Comparison of ENCODE assay signal across 27 cellular contexts in the genomic region with DNA sequence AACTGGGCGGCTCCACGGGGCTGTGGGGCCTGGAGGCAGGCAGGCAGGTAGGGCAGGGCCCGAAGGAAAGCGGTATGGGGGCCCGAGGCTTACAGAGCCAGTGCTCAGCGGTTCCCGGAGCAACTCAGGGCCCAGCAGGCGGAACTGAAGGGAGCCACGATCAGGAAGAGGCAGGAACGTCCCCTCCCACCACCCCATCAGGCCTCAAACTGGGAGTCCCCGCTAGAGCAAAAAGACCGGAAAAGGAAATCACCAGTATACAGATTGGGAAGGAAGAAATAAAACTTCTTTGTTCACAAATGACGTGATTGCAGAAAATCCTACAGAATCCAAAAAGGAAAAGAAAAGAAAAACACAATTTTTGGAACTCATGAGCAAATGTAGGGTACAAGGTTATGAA. TPM values are rescaled to one million over a fixed set of nuclear protein-coding genes. Genes with fewer than 3 reads are reported as not detected.
"Had no signal": no experiment of that assay in that cellular context is flagged by ENCODE, and none has a peak within 500 bp of the region (broad histone marks: within the 10 kb centered on the region; RNA-seq: fewer than 3 reads in every experiment).

No MANE protein-coding gene starts in this region.

- FAIRE-seq: colon, islet of Langerhans, pancreas, small intestine had no signal

- H3K36me3 ChIP-seq: esophagus muscularis mucosa, gastrocnemius medialis, heart right ventricle, pancreas, stomach, thoracic aorta, transverse colon had no signal

- H3K36me3 Mint-ChIP-seq: natural killer cell had no signal

- H3K4me3 ChIP-seq: esophagus muscularis mucosa, gastrocnemius medialis, heart right ventricle, mucosa of descending colon, pancreas, stomach, thoracic aorta, transverse colon had no signal

- DNase-seq: effector CD4-positive, alpha-beta T cell; gastrocnemius medialis; heart right ventricle; hypothalamus; kidney glomerular epithelial cell; mucosa of descending colon; natural killer cell; occipital lobe; right cardiac atrium; small intestine; stimulated activated CD4-positive, alpha-beta T cell treated with anti-CD3 and anti-CD28 coated beads, Interleukin-12 subunit alpha, Interleukin-12 subunit beta, amount 100 ng/mL, for 4 hours; stimulated activated naive CD4-positive, alpha-beta T cell; stomach; substantia nigra; transverse colon had no signal

- H3K27ac Mint-ChIP-seq: natural killer cell, progenitor cell of endocrine pancreas had no signal

- H3K4me3 Mint-ChIP-seq: natural killer cell, neural crest cell had no signal

- H3K9me3 ChIP-seq: esophagus muscularis mucosa, gastrocnemius medialis, mucosa of descending colon, pancreas, stomach, thoracic aorta, transverse colon had no signal

- ATAC-seq: gastrocnemius medialis, left lobe of liver, mucosa of descending colon, natural killer cell, pancreas, right cardiac atrium had no signal

- H3K4me1 ChIP-seq: gastrocnemius medialis, pancreas had no signal

- H3K9me3 Mint-ChIP-seq: natural killer cell had no signal

- H3K27ac ChIP-seq: esophagus muscularis mucosa, gastrocnemius medialis, heart right ventricle, pancreas, stomach, thoracic aorta, transverse colon had no signal

RNA-seq across cellular contexts. Expression of a gene that starts 51.1 kb away (rescaled TPM):
- total RNA-seq: dermis microvascular lymphatic vessel endothelial cell, esophagus muscularis mucosa, fibroblast of villous mesenchyme, gastrocnemius medialis, heart right ventricle, left lobe of liver, lower leg skin, mucosa of descending colon, natural killer cell, occipital lobe, pancreas, progenitor cell of endocrine pancreas, right cardiac atrium, stomach, thoracic aorta, transverse colon, ureter had no signal
- polyA plus RNA-seq: heart right ventricle, pancreas, right cardiac atrium, small intestine, stomach had no signal
